17 cellular contexts compared by ENCODE assay signal in genomic region chr14:63895510-63895909, GRCh38. TPM values are rescaled to one million over a fixed set of nuclear protein-coding genes. Genes with fewer than 3 reads are reported as not detected.
DNase-seq lines count a peak whose midpoint lies in the region; ATAC-seq, FAIRE-seq and TF ChIP-seq lines count a peak whose summit lies in the region.
"Had no signal": no experiment of that assay in that cellular context is flagged by ENCODE, and none has a peak within 500 bp of the region (broad histone marks: within the 10 kb centered on the region; RNA-seq: fewer than 3 reads in every experiment).

No MANE protein-coding gene starts in this region.

- FAIRE-seq in keratinocyte (lab: Jason Lieb, UNC): no peak
- FAIRE-seq: astrocyte had no signal

- TF ChIP-seq CTCF in heart right ventricle (IDR thresholded peaks at IDR 0.05): no peak
- no peak for TF ChIP-seq CTCF in keratinocyte (optimal IDR thresholded peaks at IDR 0.05 in 1 of 3, IDR thresholded peaks at IDR 0.05 in 1 of 3, conservative IDR thresholded peaks at IDR 0.05 in 1 of 3; ENCODE audit: extremely low read depth in 1 of 3, insufficient read depth in 2 of 3, low read length in 3 of 3)
- no peak for TF ChIP-seq CTCF in transverse colon (IDR thresholded peaks at IDR 0.05)

- no peaks in the 10 kb centered on the region for H4K20me1 ChIP-seq in keratinocyte (ENCODE audit: control insufficient read depth, extremely low read depth, insufficient read depth, low read length)

- no peak overlapping the region for H2AFZ ChIP-seq in keratinocyte (ENCODE audit: control insufficient read depth, low read length)

- H3K27ac ChIP-seq in heart right ventricle: peak overlapping the region; percentile 34 to 83 (median 61)
- no peak overlapping the region for H3K27ac ChIP-seq in keratinocyte (ENCODE audit: control insufficient read depth, insufficient read depth, low read length)
- peak overlapping the region; percentile 67 to 72 (median 70) for H3K27ac ChIP-seq in transverse colon
- H3K27ac ChIP-seq: WERI-Rb-1 had no signal

- peak overlapping the region; percentile 44 for H3K4me2 ChIP-seq in keratinocyte (ENCODE audit: control insufficient read depth, extremely low read depth, insufficient read depth, low read depth, low read length)

- intact Hi-C loops in heart right ventricle (cut with DNase I): loop anchor here in 2 of 10 donors (5.0 kb wide), 1 partner anchor 43 kb away; the partner anchor contains the start of gene SYNE2 (in 2 of the 2)
- intact Hi-C loops in left ventricle myocardium superior (cut with micrococcal nuclease): no loop called here
- intact Hi-C loops in transverse colon (cut with DNase I; ENCODE audit: low total_unique reads): no loop called here

- no peak overlapping the region for H3K9ac ChIP-seq in keratinocyte (ENCODE audit: control insufficient read depth, extremely low read depth, insufficient read depth, low read length)

- peaks cover 0 to 92% (median 0%) of the 10 kb centered on the region in 7 donors for H3K27me3 ChIP-seq in heart right ventricle
- no peaks in the 10 kb centered on the region for H3K27me3 ChIP-seq in keratinocyte (ENCODE audit: control insufficient read depth, extremely low read depth, insufficient read depth, low read length)
- H3K27me3 ChIP-seq in transverse colon: no peaks in the 10 kb centered on the region
- H3K27me3 ChIP-seq: upper lobe of right lung had no signal

- no peak for TF ChIP-seq POLR2A in transverse colon (IDR thresholded peaks at IDR 0.05)

- ATAC-seq in heart right ventricle: no peak
- no peak for ATAC-seq in left ventricle myocardium superior
- ATAC-seq in GM18870 (IDR thresholded peaks at IDR 0.05; ENCODE audit: unreplicated experiment): no peak

- dilution Hi-C loops in keratinocyte (cut with MboI; ENCODE audit: extremely low pct_ligation_motif_present, low sequenced_read_pairs): no loop called here

- H3K79me2 ChIP-seq in keratinocyte (ENCODE audit: control insufficient read depth, insufficient read depth, low read length): no peaks in the 10 kb centered on the region

- H3K4me1 ChIP-seq in heart right ventricle: peaks cover 22 to 99% (median 87%) of the 10 kb centered on the region in 9 donors
- peaks cover 29% of the 10 kb centered on the region for H3K4me1 ChIP-seq in keratinocyte (ENCODE audit: control insufficient read depth, extremely low read depth, insufficient read depth, low read length)
- H3K4me1 ChIP-seq in transverse colon: peaks cover 17 to 56% (median 42%) of the 10 kb centered on the region in 4 donors

- in situ Hi-C loops in transverse colon (cut with MboI; ENCODE audit: low pct_ligation_motif_present in 1 of 4, low pct_unique_long_range_greater_than_20kb in 1 of 4, low sequenced_read_pairs in 3 of 4): no loop called here

- no peak for TF ChIP-seq EP300 in transverse colon (IDR thresholded peaks at IDR 0.05; ENCODE audit: low read depth)

- no peaks in the 10 kb centered on the region for H3K9me3 ChIP-seq in heart right ventricle
- no peaks in the 10 kb centered on the region for H3K9me3 ChIP-seq in keratinocyte (ENCODE audit: control insufficient read depth, low read depth, low read length)
- H3K9me3 ChIP-seq in transverse colon: no peaks in the 10 kb centered on the region
- H3K9me3 ChIP-seq: left lung, upper lobe of right lung had no signal

- H3K4me3 ChIP-seq in heart right ventricle: no peak overlapping the region
- H3K4me3 ChIP-seq in keratinocyte (ENCODE audit: control insufficient read depth in 2 of 3, extremely low read depth in 1 of 3, insufficient read depth in 2 of 3, low read depth in 1 of 3, low read length in 3 of 3): no peak overlapping the region
- H3K4me3 ChIP-seq in transverse colon: no peak overlapping the region
- H3K4me3 ChIP-seq: left lung, upper lobe of right lung had no signal

- peaks cover 4% of the 10 kb centered on the region for H3K9me1 ChIP-seq in keratinocyte (ENCODE audit: control insufficient read depth, extremely low read depth, insufficient read depth, low read length)

- no peaks in the 10 kb centered on the region for H3K36me3 ChIP-seq in heart right ventricle
- H3K36me3 ChIP-seq in keratinocyte (ENCODE audit: control insufficient read depth in 2 of 2, extremely low read depth in 1 of 2, insufficient read depth in 2 of 2, low read length in 2 of 2): no peaks in the 10 kb centered on the region
- H3K36me3 ChIP-seq in transverse colon: no peaks in the 10 kb centered on the region
- H3K36me3 ChIP-seq: left lung, upper lobe of right lung, WERI-Rb-1 had no signal

- no peak for DNase-seq in heart right ventricle
- DNase-seq in left ventricle myocardium superior: no peak
- peak; percentile 63 for DNase-seq in NCI-H69 (lab: John Stamatoyannopoulos, UW)
- no peak for DNase-seq in keratinocyte (ENCODE audit: low read depth, low spot score)
- no peak for DNase-seq in transverse colon
- DNase-seq in ureter (ENCODE audit: low spot score): no peak
- DNase-seq in A172 (ENCODE audit: low spot score): no peak
- DNase-seq: activated effector memory CD4-positive, alpha-beta T cell treated with anti-CD3 and anti-CD28 coated beads, Interleukin-2, amount 50 U/mL, for 16 hours; hypothalamus; MM.1S; nephron progenitor cell; stimulated activated CD4-positive, alpha-beta T cell treated with anti-CD3 and anti-CD28 coated beads, Interleukin-2, amount 100 ng/mL, for 48 hours; upper lobe of right lung; WERI-Rb-1 had no signal

RNA-seq across cellular contexts. Expression of gene SYNE2, which starts 42.7 kb away (rescaled TPM):
- total RNA-seq in heart right ventricle (100 to 1,000 TPM in 6 of 10 donors, 10 to 100 TPM in 4; 88.4 to 205 (median 110) TPM), left ventricle myocardium superior (259 TPM), transverse colon (100 to 1,000 TPM; 242 to 491 (median 304) TPM), ureter (113 TPM)
- polyA plus RNA-seq in heart right ventricle (10 to 100 TPM; 43.6 to 98.7 TPM), keratinocyte (9.5 to 11.0 TPM (median 9.9 TPM) in 3 replicates)
- 36.0 TPM for polyA plus RNA-seq in keratinocyte (2011; ENCODE audit: low read depth)
- polyA plus RNA-seq in keratinocyte (2011; cell fraction: cytosol; rRNA removed): 5.5 and 6.1 TPM in 2 replicates
- 32.3 and 38.4 TPM in 2 replicates for polyA plus RNA-seq in keratinocyte (2011; cell fraction: nucleus; rRNA removed)
- polyA plus RNA-seq in keratinocyte (2012; ENCODE audit: low replicate concordance): 9.3 and 16.1 TPM in 2 replicates
- polyA minus RNA-seq in keratinocyte: 39.6 to 72.5 TPM (median 53.5 TPM) in 3 replicates
- 12.7 TPM for polyA minus RNA-seq in keratinocyte (2011; cell fraction: cytosol; rRNA and poly(A)+ RNA removed)
- 74.7 and 120 TPM in 2 replicates for polyA minus RNA-seq in keratinocyte (2011; cell fraction: nucleus; rRNA and poly(A)+ RNA removed)
- 9.7 and 11.1 TPM in 2 replicates for total RNA-seq in A172 (2014; rRNA removed; shearing (Covaris generic))
